Comparison of ENCODE assay signal across 1 cellular context in the genomic region with DNA sequence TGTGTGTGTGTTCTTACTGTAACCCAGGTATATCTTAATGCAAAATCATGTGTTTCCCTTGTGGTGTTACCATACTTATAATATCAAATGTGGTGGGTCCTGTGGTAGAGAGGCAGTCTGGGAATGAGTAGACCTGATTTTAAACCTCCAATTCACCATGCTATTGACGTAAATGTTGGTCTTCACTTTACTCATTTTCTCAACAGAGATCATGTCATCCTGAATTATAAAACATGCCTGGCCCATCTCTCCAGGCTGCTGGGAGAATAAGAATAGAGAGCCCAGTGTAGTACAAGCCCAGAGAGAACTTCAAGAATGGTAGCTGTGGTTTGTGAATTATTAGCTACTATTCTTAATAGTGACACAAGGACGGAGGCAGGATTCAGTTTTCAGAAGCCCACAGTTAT.
TF ChIP-seq lines count a peak whose summit lies in the region.

No MANE protein-coding gene starts in this region.

TF ChIP-seq in GM12878, 131 proteins besides CTCF, POLR2A, EP300 and RAD21 (continued from another document and continues in another):
- TF ChIP-seq PRDM15 (CRISPR knock-in tag; IDR thresholded peaks at IDR 0.05) (no peak), NR2C1 (IDR thresholded peaks at IDR 0.05) (no peak), RCOR1 (conservative IDR thresholded peaks at IDR 0.05; ENCODE audit: low read depth, low read length) (0 out of 2 replicates have a peak, but pooled peaks have one; percentile 50), CREB1 (IDR thresholded peaks at IDR 0.05; ENCODE audit: low read depth) (peak; percentile 85), MLLT1 (IDR thresholded peaks at IDR 0.05) (peak; percentile 73; the same call in 1 of the 2 replicates), JUNB (IDR thresholded peaks at IDR 0.05) (peak; percentile 94), ZNF384 (IDR thresholded peaks at IDR 0.05; ENCODE audit: borderline replicate concordance, low read depth, low read length) (no peak), TCF7 (IDR thresholded peaks at IDR 0.05; ENCODE audit: borderline replicate concordance) (peak; percentile 56), ZZZ3 (IDR thresholded peaks at IDR 0.05; ENCODE audit: control insufficient read depth, insufficient read length, low read depth) (no peak), JUND (IDR thresholded peaks at IDR 0.05; ENCODE audit: low read depth, low read length) (peak; percentile 72; the same call in 1 of the 2 replicates), ZNF687 (IDR thresholded peaks at IDR 0.05) (no peak), CBX5 (IDR thresholded peaks at IDR 0.05; ENCODE audit: low read depth) (0 out of 2 replicates have a peak, but pooled peaks have one; percentile 55), ZNF622 (IDR thresholded peaks at IDR 0.05) (no peak), RB1 (IDR thresholded peaks at IDR 0.05; ENCODE audit: borderline replicate concordance) (no peak), IRF4 (IDR thresholded peaks at IDR 0.05; ENCODE audit: low read depth, low read length) (peak; percentile 93; the same call in 1 of the 2 replicates), RELB (IDR thresholded peaks at IDR 0.05; ENCODE audit: low read depth) (no peak; the same call in 1 of the 2 replicates), NFIC (IDR thresholded peaks at IDR 0.05; ENCODE audit: low read depth, low read length) (peak; percentile 93), ZNF217 (IDR thresholded peaks at IDR 0.05) (no peak), IRF3 (IDR thresholded peaks at IDR 0.05) (no peak), BMI1 (IDR thresholded peaks at IDR 0.05; ENCODE audit: borderline replicate concordance) (peak; percentile 30; the same call in 1 of the 2 replicates), KLF5 (IDR thresholded peaks at IDR 0.05; ENCODE audit: partially characterized antibody) (no peak), SREBF1 (IDR thresholded peaks at IDR 0.05; ENCODE audit: low read length) (no peak), SP1 (IDR thresholded peaks at IDR 0.05; ENCODE audit: low read depth, low read length) (no peak), NBN (IDR thresholded peaks at IDR 0.05) (peak; percentile 44; the same call in 1 of the 2 replicates), SMAD5 (IDR thresholded peaks at IDR 0.05; ENCODE audit: low read depth) (no peak), EZH2 (IDR thresholded peaks at IDR 0.05; ENCODE audit: borderline replicate concordance, control insufficient read depth, low read depth, low read length) (no peak), RFX5 (IDR thresholded peaks at IDR 0.05; ENCODE audit: low read depth, low read length) (no peak), POLR2AphosphoS2 (IDR thresholded peaks at IDR 0.05; ENCODE audit: low read depth, low read length) (0 out of 2 replicates have a peak, but pooled peaks have one; percentile 10), KAT2A (conservative IDR thresholded peaks at IDR 0.05; ENCODE audit: control insufficient read depth, low read depth, low read length) (no peak), IKZF2 (IDR thresholded peaks at IDR 0.05) (peak; percentile 54 to 77), KDM1A (IDR thresholded peaks at IDR 0.05; ENCODE audit: borderline replicate concordance) (no peak), BHLHE40 (IDR thresholded peaks at IDR 0.05; ENCODE audit: borderline replicate concordance in 1 of 2, low read depth in 2 of 2, low read length in 1 of 2) (peak; percentile 37 to 51; a peak in 2 of 4 replicates)
- TF ChIP-seq, protein P1, sequence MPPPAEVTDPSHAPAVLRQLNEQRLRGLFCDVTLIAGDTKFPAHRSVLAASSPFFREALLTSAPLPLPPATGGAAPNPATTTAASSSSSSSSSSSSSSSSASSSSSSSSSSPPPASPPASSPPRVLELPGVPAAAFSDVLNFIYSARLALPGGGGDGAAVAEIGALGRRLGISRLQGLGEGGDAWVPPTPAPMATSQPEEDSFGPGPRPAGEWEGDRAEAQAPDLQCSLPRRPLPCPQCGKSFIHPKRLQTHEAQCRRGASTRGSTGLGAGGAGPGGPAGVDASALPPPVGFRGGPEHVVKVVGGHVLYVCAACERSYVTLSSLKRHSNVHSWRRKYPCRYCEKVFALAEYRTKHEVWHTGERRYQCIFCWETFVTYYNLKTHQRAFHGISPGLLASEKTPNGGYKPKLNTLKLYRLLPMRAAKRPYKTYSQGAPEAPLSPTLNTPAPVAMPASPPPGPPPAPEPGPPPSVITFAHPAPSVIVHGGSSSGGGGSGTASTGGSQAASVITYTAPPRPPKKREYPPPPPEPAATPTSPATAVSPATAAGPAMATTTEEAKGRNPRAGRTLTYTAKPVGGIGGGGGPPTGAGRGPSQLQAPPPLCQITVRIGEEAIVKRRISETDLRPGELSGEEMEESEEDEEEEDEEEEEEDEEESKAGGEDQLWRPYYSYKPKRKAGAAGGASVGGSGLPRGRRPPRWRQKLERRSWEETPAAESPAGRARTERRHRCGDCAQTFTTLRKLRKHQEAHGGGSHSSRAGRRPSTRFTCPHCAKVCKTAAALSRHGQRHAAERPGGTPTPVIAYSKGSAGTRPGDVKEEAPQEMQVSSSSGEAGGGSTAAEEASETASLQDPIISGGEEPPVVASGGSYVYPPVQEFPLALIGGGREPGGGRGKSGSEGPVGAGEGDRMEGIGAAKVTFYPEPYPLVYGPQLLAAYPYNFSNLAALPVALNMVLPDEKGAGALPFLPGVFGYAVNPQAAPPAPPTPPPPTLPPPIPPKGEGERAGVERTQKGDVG (CRISPR knock-in tag; IDR thresholded peaks at IDR 0.05), result no peak
- TF ChIP-seq, protein P2, sequence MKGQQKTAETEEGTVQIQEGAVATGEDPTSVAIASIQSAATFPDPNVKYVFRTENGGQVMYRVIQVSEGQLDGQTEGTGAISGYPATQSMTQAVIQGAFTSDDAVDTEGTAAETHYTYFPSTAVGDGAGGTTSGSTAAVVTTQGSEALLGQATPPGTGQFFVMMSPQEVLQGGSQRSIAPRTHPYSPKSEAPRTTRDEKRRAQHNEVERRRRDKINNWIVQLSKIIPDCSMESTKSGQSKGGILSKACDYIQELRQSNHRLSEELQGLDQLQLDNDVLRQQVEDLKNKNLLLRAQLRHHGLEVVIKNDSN (IDR thresholded peaks at IDR 0.05; ENCODE audit: borderline replicate concordance, extremely low read length, insufficient read depth, low read depth, low read length), result no peak
- TF ChIP-seq, protein P3, sequence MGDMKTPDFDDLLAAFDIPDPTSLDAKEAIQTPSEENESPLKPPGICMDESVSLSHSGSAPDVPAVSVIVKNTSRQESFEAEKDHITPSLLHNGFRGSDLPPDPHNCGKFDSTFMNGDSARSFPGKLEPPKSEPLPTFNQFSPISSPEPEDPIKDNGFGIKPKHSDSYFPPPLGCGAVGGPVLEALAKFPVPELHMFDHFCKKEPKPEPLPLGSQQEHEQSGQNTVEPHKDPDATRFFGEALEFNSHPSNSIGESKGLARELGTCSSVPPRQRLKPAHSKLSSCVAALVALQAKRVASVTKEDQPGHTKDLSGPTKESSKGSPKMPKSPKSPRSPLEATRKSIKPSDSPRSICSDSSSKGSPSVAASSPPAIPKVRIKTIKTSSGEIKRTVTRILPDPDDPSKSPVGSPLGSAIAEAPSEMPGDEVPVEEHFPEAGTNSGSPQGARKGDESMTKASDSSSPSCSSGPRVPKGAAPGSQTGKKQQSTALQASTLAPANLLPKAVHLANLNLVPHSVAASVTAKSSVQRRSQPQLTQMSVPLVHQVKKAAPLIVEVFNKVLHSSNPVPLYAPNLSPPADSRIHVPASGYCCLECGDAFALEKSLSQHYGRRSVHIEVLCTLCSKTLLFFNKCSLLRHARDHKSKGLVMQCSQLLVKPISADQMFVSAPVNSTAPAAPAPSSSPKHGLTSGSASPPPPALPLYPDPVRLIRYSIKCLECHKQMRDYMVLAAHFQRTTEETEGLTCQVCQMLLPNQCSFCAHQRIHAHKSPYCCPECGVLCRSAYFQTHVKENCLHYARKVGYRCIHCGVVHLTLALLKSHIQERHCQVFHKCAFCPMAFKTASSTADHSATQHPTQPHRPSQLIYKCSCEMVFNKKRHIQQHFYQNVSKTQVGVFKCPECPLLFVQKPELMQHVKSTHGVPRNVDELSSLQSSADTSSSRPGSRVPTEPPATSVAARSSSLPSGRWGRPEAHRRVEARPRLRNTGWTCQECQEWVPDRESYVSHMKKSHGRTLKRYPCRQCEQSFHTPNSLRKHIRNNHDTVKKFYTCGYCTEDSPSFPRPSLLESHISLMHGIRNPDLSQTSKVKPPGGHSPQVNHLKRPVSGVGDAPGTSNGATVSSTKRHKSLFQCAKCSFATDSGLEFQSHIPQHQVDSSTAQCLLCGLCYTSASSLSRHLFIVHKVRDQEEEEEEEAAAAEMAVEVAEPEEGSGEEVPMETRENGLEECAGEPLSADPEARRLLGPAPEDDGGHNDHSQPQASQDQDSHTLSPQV (IDR thresholded peaks at IDR 0.05), result 0 out of 2 replicates have a peak, but pooled peaks have one; percentile 15
